ENCODE assay signal across 1 cellular context in genomic region chr10:67925449-67926005, GRCh38.
TF ChIP-seq lines count a peak whose summit lies in the region.

No MANE protein-coding gene starts in this region.

TF ChIP-seq in SK-N-SH treated with all-trans-retinoic acid at 6 μM for 48 hours, 23 proteins besides CTCF, POLR2A, EP300 and RAD21 (continued from another document):
- TF ChIP-seq SNAI2 (CRISPR knock-in tag; IDR thresholded peaks at IDR 0.05) (no peak), ZNF70 (CRISPR knock-in tag; IDR thresholded peaks at IDR 0.05) (no peak), RARB (CRISPR knock-in tag; IDR thresholded peaks at IDR 0.05) (no peak), POU6F1 (CRISPR knock-in tag; IDR thresholded peaks at IDR 0.05; ENCODE audit: borderline replicate concordance, low read depth) (no peak)
